Comparison of ENCODE assay signal across 1 cellular context in the genomic region with DNA sequence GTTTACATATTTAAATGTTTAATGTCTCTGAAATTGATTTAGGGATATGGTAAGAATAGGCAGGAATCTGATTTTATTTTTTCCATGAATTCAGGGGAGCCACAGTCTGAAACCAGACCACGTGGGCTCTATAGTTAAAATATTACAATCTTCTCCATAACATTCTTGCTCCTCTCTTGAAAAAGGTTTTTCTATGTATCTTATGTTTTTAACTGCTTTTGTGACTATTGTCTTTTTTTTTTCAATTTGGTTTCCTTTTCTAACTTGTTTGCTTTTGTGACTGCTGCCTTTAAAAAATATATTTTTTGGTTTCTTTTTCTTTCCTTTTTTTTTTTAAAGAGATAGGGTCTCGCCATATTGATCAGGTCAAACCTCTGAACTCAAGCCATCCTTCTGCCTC.
TF ChIP-seq lines count a peak whose summit lies in the region.

No MANE protein-coding gene starts in this region.

TF ChIP-seq in K562, 482 proteins besides CTCF, POLR2A, EP300 and RAD21 (continues in another document):
- no peak for TF ChIP-seq FOSL1 (tag; conservative IDR thresholded peaks at IDR 0.05)
- 0 out of 2 replicates have a peak, but pooled peaks have one; percentile 17 for TF ChIP-seq ZNF384 (IDR thresholded peaks at IDR 0.05; ENCODE audit: low read depth, low read length)
- TF ChIP-seq SMAD4 (CRISPR knock-in tag; conservative IDR thresholded peaks at IDR 0.05): no peak
- TF ChIP-seq, protein P1, sequence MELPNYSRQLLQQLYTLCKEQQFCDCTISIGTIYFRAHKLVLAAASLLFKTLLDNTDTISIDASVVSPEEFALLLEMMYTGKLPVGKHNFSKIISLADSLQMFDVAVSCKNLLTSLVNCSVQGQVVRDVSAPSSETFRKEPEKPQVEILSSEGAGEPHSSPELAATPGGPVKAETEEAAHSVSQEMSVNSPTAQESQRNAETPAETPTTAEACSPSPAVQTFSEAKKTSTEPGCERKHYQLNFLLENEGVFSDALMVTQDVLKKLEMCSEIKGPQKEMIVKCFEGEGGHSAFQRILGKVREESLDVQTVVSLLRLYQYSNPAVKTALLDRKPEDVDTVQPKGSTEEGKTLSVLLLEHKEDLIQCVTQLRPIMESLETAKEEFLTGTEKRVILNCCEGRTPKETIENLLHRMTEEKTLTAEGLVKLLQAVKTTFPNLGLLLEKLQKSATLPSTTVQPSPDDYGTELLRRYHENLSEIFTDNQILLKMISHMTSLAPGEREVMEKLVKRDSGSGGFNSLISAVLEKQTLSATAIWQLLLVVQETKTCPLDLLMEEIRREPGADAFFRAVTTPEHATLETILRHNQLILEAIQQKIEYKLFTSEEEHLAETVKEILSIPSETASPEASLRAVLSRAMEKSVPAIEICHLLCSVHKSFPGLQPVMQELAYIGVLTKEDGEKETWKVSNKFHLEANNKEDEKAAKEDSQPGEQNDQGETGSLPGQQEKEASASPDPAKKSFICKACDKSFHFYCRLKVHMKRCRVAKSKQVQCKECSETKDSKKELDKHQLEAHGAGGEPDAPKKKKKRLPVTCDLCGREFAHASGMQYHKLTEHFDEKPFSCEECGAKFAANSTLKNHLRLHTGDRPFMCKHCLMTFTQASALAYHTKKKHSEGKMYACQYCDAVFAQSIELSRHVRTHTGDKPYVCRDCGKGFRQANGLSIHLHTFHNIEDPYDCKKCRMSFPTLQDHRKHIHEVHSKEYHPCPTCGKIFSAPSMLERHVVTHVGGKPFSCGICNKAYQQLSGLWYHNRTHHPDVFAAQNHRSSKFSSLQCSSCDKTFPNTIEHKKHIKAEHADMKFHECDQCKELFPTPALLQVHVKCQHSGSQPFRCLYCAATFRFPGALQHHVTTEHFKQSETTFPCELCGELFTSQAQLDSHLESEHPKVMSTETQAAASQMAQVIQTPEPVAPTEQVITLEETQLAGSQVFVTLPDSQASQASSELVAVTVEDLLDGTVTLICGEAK (IDR thresholded peaks at IDR 0.05): peak; percentile 43
- TF ChIP-seq, protein P1 (CRISPR knock-in tag; IDR thresholded peaks at IDR 0.05): no peak
- peak; percentile 10; the same call in 1 of the 2 replicates for TF ChIP-seq SMARCA5 (IDR thresholded peaks at IDR 0.05)
- 0 out of 2 replicates have a peak, but pooled peaks have one; percentile 48 for TF ChIP-seq NFATC3 (IDR thresholded peaks at IDR 0.05)
- TF ChIP-seq PHTF2 (CRISPR knock-in tag; IDR thresholded peaks at IDR 0.05): no peak
- no peak for TF ChIP-seq BACH1 (tag; IDR thresholded peaks at IDR 0.05)
- TF ChIP-seq, protein P2, sequence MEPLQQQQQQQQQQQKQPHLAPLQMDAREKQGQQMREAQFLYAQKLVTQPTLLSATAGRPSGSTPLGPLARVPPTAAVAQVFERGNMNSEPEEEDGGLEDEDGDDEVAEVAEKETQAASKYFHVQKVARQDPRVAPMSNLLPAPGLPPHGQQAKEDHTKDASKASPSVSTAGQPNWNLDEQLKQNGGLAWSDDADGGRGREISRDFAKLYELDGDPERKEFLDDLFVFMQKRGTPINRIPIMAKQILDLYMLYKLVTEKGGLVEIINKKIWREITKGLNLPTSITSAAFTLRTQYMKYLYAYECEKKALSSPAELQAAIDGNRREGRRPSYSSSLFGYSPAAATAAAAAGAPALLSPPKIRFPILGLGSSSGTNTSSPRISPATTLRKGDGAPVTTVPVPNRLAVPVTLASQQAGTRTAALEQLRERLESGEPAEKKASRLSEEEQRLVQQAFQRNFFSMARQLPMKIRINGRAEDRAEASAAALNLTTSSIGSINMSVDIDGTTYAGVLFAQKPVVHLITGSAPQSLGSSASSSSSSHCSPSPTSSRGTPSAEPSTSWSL (CRISPR knock-in tag; IDR thresholded peaks at IDR 0.05; ENCODE audit: borderline replicate concordance): no peak
- TF ChIP-seq EHMT2 (IDR thresholded peaks at IDR 0.05): no peak
- TF ChIP-seq, protein P3, sequence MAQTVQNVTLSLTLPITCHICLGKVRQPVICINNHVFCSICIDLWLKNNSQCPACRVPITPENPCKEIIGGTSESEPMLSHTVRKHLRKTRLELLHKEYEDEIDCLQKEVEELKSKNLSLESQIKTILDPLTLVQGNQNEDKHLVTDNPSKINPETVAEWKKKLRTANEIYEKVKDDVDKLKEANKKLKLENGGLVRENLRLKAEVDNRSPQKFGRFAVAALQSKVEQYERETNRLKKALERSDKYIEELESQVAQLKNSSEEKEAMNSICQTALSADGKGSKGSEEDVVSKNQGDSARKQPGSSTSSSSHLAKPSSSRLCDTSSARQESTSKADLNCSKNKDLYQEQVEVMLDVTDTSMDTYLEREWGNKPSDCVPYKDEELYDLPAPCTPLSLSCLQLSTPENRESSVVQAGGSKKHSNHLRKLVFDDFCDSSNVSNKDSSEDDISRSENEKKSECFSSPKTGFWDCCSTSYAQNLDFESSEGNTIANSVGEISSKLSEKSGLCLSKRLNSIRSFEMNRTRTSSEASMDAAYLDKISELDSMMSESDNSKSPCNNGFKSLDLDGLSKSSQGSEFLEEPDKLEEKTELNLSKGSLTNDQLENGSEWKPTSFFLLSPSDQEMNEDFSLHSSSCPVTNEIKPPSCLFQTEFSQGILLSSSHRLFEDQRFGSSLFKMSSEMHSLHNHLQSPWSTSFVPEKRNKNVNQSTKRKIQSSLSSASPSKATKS (CRISPR knock-in tag; IDR thresholded peaks at IDR 0.05): no peak
- no peak for TF ChIP-seq NR2C1 (IDR thresholded peaks at IDR 0.05)
- TF ChIP-seq NR2C1 (tag; IDR thresholded peaks at IDR 0.05): no peak
- TF ChIP-seq DNMT1 (IDR thresholded peaks at IDR 0.05): no peak
- no peak for TF ChIP-seq MAFG (tag; conservative IDR thresholded peaks at IDR 0.05)
- TF ChIP-seq ERF (CRISPR knock-in tag; IDR thresholded peaks at IDR 0.05): no peak
- TF ChIP-seq, protein P4, sequence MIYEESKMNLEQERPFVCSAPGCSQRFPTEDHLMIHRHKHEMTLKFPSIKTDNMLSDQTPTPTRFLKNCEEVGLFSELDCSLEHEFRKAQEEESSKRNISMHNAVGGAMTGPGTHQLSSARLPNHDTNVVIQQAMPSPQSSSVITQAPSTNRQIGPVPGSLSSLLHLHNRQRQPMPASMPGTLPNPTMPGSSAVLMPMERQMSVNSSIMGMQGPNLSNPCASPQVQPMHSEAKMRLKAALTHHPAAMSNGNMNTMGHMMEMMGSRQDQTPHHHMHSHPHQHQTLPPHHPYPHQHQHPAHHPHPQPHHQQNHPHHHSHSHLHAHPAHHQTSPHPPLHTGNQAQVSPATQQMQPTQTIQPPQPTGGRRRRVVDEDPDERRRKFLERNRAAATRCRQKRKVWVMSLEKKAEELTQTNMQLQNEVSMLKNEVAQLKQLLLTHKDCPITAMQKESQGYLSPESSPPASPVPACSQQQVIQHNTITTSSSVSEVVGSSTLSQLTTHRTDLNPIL (CRISPR knock-in tag; IDR thresholded peaks at IDR 0.05): no peak
- TF ChIP-seq SP1 (CRISPR knock-in tag; IDR thresholded peaks at IDR 0.05): no peak
- TF ChIP-seq FOXM1 (IDR thresholded peaks at IDR 0.05; ENCODE audit: low read depth): 0 out of 2 replicates have a peak, but pooled peaks have one; percentile 22
- no peak for TF ChIP-seq FOXM1 (CRISPR knock-in tag; IDR thresholded peaks at IDR 0.05; ENCODE audit: low read depth)
- peak; percentile 17; the same call in 1 of the 2 replicates for TF ChIP-seq GTF2E2 (tag; IDR thresholded peaks at IDR 0.05)
- 0 out of 2 replicates have a peak, but pooled peaks have one; percentile 22 for TF ChIP-seq SMARCE1 (IDR thresholded peaks at IDR 0.05)
- TF ChIP-seq STAT5A (IDR thresholded peaks at IDR 0.05; ENCODE audit: borderline replicate concordance, low read length): no peak
- TF ChIP-seq, protein P5, sequence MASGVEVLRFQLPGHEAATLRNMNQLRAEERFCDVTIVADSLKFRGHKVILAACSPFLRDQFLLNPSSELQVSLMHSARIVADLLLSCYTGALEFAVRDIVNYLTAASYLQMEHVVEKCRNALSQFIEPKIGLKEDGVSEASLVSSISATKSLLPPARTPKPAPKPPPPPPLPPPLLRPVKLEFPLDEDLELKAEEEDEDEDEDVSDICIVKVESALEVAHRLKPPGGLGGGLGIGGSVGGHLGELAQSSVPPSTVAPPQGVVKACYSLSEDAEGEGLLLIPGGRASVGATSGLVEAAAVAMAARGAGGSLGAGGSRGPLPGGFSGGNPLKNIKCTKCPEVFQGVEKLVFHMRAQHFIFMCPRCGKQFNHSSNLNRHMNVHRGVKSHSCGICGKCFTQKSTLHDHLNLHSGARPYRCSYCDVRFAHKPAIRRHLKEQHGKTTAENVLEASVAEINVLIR (CRISPR knock-in tag; IDR thresholded peaks at IDR 0.05): no peak
- TF ChIP-seq RAD51 (IDR thresholded peaks at IDR 0.05; ENCODE audit: borderline replicate concordance, low read depth): peak; percentile 50; the same call in 1 of the 2 replicates
- no peak for TF ChIP-seq NUFIP1 (IDR thresholded peaks at IDR 0.05; ENCODE audit: partially characterized antibody)
- TF ChIP-seq POLR2AphosphoS2 (IDR thresholded peaks at IDR 0.05; ENCODE audit: low read length): no peak
- TF ChIP-seq HNRNPH1 (optimal IDR thresholded peaks at IDR 0.05; ENCODE audit: low read depth, low read length): no peak
- 0 out of 2 replicates have a peak, but pooled peaks have one; percentile 29 for TF ChIP-seq NFRKB (IDR thresholded peaks at IDR 0.05; ENCODE audit: low read depth)
- TF ChIP-seq, protein P6, sequence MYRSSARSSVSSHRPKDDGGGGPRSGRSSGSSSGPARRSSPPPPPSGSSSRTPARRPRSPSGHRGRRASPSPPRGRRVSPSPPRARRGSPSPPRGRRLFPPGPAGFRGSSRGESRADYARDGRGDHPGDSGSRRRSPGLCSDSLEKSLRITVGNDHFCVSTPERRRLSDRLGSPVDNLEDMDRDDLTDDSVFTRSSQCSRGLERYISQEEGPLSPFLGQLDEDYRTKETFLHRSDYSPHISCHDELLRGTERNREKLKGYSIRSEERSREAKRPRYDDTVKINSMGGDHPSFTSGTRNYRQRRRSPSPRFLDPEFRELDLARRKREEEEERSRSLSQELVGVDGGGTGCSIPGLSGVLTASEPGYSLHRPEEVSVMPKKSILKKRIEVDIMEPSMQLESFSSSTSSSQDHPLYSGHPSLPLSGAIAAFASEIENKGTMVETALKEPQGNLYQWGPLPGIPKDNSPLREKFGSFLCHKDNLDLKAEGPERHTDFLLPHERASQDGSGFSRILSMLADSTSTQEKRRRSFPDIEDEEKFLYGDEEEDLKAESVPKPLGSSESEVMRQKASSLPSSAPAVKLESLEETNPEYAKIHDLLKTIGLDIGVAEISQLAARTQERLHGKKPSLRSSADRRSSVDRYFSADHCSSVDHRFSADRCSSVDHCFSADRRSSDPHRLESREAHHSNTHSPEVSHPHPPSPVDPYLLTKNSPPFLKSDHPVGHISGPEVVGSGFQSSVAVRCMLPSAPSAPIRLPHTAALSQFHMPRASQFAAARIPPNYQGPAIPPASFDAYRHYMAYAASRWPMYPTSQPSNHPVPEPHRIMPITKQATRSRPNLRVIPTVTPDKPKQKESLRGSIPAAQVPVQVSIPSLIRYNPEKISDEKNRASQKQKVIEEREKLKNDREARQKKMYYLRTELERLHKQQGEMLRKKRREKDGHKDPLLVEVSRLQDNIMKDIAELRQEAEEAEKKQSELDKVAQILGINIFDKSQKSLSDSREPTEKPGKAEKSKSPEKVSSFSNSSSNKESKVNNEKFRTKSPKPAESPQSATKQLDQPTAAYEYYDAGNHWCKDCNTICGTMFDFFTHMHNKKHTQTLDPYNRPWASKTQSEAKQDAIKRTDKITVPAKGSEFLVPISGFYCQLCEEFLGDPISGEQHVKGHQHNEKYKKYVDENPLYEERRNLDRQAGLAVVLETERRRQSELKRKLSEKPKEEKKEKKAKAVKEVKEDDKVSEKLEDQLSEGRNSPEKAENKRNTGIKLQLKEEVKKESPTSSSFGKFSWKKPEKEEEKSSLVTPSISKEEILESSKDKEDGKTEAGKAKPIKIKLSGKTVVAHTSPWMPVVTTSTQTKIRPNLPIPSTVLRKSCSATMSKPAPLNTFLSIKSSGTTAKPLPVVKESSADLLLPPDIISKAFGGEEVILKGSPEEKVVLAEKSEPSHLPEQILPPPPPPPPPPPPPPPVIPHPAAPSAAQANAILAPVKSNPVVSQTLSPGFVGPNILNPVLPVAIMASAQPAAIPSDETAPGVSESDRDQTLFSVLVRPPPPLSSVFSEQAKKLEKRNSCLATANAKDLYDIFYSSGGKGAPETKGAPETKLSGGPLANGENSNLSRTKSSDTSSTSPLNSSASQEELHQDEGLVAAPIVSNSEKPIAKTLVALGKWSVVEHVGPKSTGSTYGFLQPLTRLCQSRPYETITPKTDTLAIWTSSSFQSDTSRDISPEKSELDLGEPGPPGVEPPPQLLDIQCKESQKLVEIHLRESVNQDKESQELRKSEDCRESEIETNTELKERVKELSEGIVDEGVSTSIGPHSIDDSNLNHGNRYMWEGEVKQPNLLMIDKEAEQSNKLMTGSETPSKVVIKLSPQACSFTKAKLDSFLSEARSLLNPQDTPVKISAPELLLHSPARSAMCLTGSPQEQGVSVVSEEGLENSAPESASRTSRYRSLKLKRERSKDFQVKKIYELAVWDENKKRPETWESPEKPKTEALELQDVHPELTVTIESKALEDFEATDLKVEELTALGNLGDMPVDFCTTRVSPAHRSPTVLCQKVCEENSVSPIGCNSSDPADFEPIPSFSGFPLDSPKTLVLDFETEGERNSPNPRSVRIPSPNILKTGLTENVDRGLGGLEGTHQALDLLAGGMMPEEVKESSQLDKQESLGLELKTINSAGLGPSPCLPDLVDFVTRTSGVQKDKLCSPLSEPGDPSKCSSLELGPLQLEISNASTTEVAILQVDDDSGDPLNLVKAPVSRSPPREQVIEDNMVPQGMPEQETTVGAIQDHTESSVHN (IDR thresholded peaks at IDR 0.05; ENCODE audit: borderline replicate concordance in 1 of 2, low read depth in 1 of 2): no peak
- TF ChIP-seq RB1 (IDR thresholded peaks at IDR 0.05; ENCODE audit: low read depth): no peak
- TF ChIP-seq NFXL1 (CRISPR knock-in tag; IDR thresholded peaks at IDR 0.05): no peak
